In genomic region chr14:68808696-68809095, GRCh38 we compare ENCODE assay signal across 18 cellular contexts. TPM values are rescaled to one million over a fixed set of nuclear protein-coding genes. Genes with fewer than 3 reads are reported as not detected.
DNase-seq lines count a peak whose midpoint lies in the region; ATAC-seq and TF ChIP-seq lines count a peak whose summit lies in the region.
"Had no signal": no experiment of that assay in that cellular context is flagged by ENCODE, and none has a peak within 500 bp of the region (broad histone marks: within the 10 kb centered on the region; RNA-seq: fewer than 3 reads in every experiment).

No MANE protein-coding gene starts in this region.

- peaks cover 13% of the 10 kb centered on the region; the same call in 1 of the 2 replicates for H3K9me2 ChIP-seq in GM23338 (ENCODE audit: insufficient read depth)

- no peaks in the 10 kb centered on the region for H3K36me3 ChIP-seq in GM23338 (ENCODE audit: insufficient read depth)
- no peaks in the 10 kb centered on the region for H3K36me3 ChIP-seq in mucosa of rectum (ENCODE audit: control insufficient read depth in 2 of 2, insufficient read depth in 2 of 2, low read length in 2 of 2)
- no peaks in the 10 kb centered on the region for H3K36me3 ChIP-seq in thoracic aorta
- H3K36me3 ChIP-seq: neutrophil, SJSA1, thyroid gland had no signal

- H3K79me2 ChIP-seq in GM23338 (replicated peaks; ENCODE audit: insufficient read depth) = no peaks in the 10 kb centered on the region

- H3K27me3 ChIP-seq in GM23338 (ENCODE audit: insufficient read depth) = no peaks in the 10 kb centered on the region
- no peaks in the 10 kb centered on the region for H3K27me3 ChIP-seq in mucosa of rectum (ENCODE audit: control insufficient read depth in 2 of 2, insufficient read depth in 2 of 2, low read length in 2 of 2)
- H3K27me3 ChIP-seq in thoracic aorta (replicated peaks; ENCODE audit: insufficient read depth) = no peaks in the 10 kb centered on the region
- H3K27me3 ChIP-seq: SJSA1, thyroid gland had no signal

- H3K27me3 Mint-ChIP-seq in GM23338 (ENCODE audit: insufficient read depth, low read depth, poor library complexity) = peaks cover 13% of the 10 kb centered on the region

- H3F3A ChIP-seq in GM23338 (replicated peaks; ENCODE audit: low read depth) = no peaks in the 10 kb centered on the region

- TF ChIP-seq CTCF in GM23338 (conservative IDR thresholded peaks at IDR 0.05; ENCODE audit: low read depth in 2 of 2) (no peak), thoracic aorta (IDR thresholded peaks at IDR 0.05) (no peak)

- H3K9me3 Mint-ChIP-seq in GM23338 = peaks cover 13% of the 10 kb centered on the region

- H3K4me2 ChIP-seq in GM23338 = 0 out of 2 replicates have a peak overlapping the region, but pooled peaks have one; percentile 26

- H3K9me3 ChIP-seq in mucosa of rectum (ENCODE audit: control insufficient read depth in 2 of 2, low read length in 2 of 2) (no peaks in the 10 kb centered on the region), thoracic aorta (no peaks in the 10 kb centered on the region)
- H3K9me3 ChIP-seq: neutrophil, thyroid gland had no signal

- no peak overlapping the region for H3K9ac ChIP-seq in mucosa of rectum (ENCODE audit: low read depth in 1 of 2, low read length in 2 of 2)

- no peak overlapping the region for H3K27ac Mint-ChIP-seq in GM23338

- H3K4me1 ChIP-seq in GM23338 (ENCODE audit: insufficient read depth) (peaks cover 22% of the 10 kb centered on the region), mucosa of rectum (ENCODE audit: control insufficient read depth in 2 of 2, insufficient read depth in 2 of 2, low read length in 2 of 2) (peaks cover 17 to 30% of the 10 kb centered on the region in 2 donors), thoracic aorta (ENCODE audit: control insufficient read depth in 1 of 2, low read depth in 2 of 2) (peaks cover 19 to 43% of the 10 kb centered on the region in 2 donors)

- H2AFZ ChIP-seq in GM23338 = peak overlapping the region; percentile 52; the same call in 1 of the 2 replicates

- ATAC-seq in GM23338 (no peak), thoracic aorta (ENCODE audit: insufficient number of reproducible peaks, low FRiP score, low read depth) (no peak), GM19351 (IDR thresholded peaks at IDR 0.05; ENCODE audit: unreplicated experiment) (no peak)

- no peaks in the 10 kb centered on the region for H4K20me1 ChIP-seq in GM23338 (replicated peaks; ENCODE audit: insufficient read depth)

- peaks cover 18% of the 10 kb centered on the region for H3K36me3 Mint-ChIP-seq in GM23338 (ENCODE audit: low read depth)

- DNase-seq in GM23338 (ENCODE audit: low spot score) (no peak), caudate nucleus (lab: John Stamatoyannopoulos, UW) (no peak), thoracic aorta (ENCODE audit: low spot score) (no peak), NOMO-1 treated with dmso at 0.1 percent for 144 hours (lab: John Stamatoyannopoulos, UW; ENCODE audit: unreplicated experiment) (no peak), NCI-H187 treated with DMSO at 0.1 percent for 48 hours (lab: John Stamatoyannopoulos, UW) (no peak), amygdala (lab: John Stamatoyannopoulos, UW) (no peak)
- DNase-seq: activated naive CD4-positive, alpha-beta T cell treated with anti-CD3 and anti-CD28 coated beads, Interleukin-2, amount 50 U/mL, for 16 hours; central memory CD4-positive, alpha-beta T cell; GOT3; Karpas-422; NCI-H2029; NCI-H774; thyroid gland had no signal

- H3K4me3 Mint-ChIP-seq in GM23338 = no peak overlapping the region

- H3K4me3 ChIP-seq in GM23338 = no peak overlapping the region
- H3K4me3 ChIP-seq in mucosa of rectum (ENCODE audit: low read length in 2 of 2) = no peak overlapping the region
- H3K4me3 ChIP-seq in thoracic aorta = no peak overlapping the region
- H3K4me3 ChIP-seq: SJSA1, thyroid gland had no signal

- H3K4me1 Mint-ChIP-seq in GM23338 = peaks cover 29% of the 10 kb centered on the region

- no peak overlapping the region for H3K27ac ChIP-seq in GM23338 (ENCODE audit: low read depth)
- peak overlapping the region; percentile 16 for H3K27ac ChIP-seq in caudate nucleus (ENCODE audit: low read depth, low read length)
- peak overlapping the region; percentile 19 to 83 for H3K27ac ChIP-seq in mucosa of rectum (ENCODE audit: low read depth in 2 of 2, low read length in 2 of 2)
- H3K27ac ChIP-seq in thoracic aorta = peak overlapping the region; percentile 8 to 66
- H3K27ac ChIP-seq: C4-2B, neutrophil, SJSA1 had no signal

TF ChIP-seq in GM23338, 12 proteins besides CTCF, POLR2A, EP300 and RAD21 (continues in another document):
- TF ChIP-seq, protein P1, sequence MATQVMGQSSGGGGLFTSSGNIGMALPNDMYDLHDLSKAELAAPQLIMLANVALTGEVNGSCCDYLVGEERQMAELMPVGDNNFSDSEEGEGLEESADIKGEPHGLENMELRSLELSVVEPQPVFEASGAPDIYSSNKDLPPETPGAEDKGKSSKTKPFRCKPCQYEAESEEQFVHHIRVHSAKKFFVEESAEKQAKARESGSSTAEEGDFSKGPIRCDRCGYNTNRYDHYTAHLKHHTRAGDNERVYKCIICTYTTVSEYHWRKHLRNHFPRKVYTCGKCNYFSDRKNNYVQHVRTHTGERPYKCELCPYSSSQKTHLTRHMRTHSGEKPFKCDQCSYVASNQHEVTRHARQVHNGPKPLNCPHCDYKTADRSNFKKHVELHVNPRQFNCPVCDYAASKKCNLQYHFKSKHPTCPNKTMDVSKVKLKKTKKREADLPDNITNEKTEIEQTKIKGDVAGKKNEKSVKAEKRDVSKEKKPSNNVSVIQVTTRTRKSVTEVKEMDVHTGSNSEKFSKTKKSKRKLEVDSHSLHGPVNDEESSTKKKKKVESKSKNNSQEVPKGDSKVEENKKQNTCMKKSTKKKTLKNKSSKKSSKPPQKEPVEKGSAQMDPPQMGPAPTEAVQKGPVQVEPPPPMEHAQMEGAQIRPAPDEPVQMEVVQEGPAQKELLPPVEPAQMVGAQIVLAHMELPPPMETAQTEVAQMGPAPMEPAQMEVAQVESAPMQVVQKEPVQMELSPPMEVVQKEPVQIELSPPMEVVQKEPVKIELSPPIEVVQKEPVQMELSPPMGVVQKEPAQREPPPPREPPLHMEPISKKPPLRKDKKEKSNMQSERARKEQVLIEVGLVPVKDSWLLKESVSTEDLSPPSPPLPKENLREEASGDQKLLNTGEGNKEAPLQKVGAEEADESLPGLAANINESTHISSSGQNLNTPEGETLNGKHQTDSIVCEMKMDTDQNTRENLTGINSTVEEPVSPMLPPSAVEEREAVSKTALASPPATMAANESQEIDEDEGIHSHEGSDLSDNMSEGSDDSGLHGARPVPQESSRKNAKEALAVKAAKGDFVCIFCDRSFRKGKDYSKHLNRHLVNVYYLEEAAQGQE (IDR thresholded peaks at IDR 0.05; ENCODE audit: unreplicated experiment) = no peak
- TF ChIP-seq STAT1 (IDR thresholded peaks at IDR 0.05; ENCODE audit: unreplicated experiment) = no peak
- TF ChIP-seq ETS1 (IDR thresholded peaks at IDR 0.05) = no peak
- TF ChIP-seq CREB1 (CRISPR knock-in tag; IDR thresholded peaks at IDR 0.05; ENCODE audit: low read depth) = no peak

RNA-seq across cellular contexts. Expression of gene ZFP36L1, which starts 15.8 kb away (rescaled TPM):
- total RNA-seq in GM23338 (2014; rRNA removed; shearing (Covaris generic)) = 108 and 148 TPM in 2 replicates
- polyA plus RNA-seq in GM23338 (2016; fragmentation: Nextera tagmentation; extraction: Ambion mirVana) = 359 and 382 TPM in 2 replicates
- total RNA-seq in thoracic aorta = 100 to 1,000 TPM; 233 to 326 TPM
